Comparison of ENCODE assay signal across 8 cellular contexts in the genomic region with DNA sequence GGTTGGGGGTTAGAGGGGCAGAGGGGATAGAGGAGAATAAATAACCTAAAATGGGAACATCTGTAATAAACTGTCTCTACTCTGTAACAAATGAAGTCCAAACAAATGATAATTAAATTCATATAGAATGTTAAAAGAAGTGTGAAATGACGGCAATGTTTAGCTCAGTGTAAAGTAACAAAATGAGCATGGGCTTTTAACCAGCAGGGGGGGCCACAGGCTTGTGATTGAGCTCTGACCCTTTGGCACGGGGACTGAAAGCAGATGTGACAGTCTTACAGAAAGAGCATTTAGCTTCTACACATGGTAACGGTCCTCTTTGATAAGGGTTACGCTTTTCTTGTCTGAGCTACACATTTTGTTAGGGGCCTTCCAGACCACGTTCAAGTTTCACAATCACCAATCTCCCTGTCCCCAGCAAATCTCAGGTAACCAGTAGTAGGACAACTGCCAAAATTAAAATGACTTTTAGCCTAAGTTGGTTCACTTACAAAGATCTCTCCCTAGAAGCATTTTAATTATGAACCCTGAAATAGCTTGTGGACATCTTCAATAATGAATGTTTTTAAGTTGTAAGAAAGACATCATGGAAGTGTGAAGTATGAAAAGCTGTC.
DNase-seq lines count a peak whose midpoint lies in the region; ATAC-seq, FAIRE-seq and TF ChIP-seq lines count a peak whose summit lies in the region.

No MANE protein-coding gene starts in this region.

- peak; percentile 89 for FAIRE-seq in GM19239 (lab: Jason Lieb, UNC)

- DNase-seq in CMK (ENCODE audit: low read depth) (peak; percentile 17), GM19239 (ENCODE audit: insufficient read length, low spot score) (peak; percentile 4), NCI-H748 treated with DMSO at 0.1 percent for 48 hours (lab: John Stamatoyannopoulos, UW) (peak; percentile 49), fibroblast of the conjunctiva (ENCODE audit: low read depth) (peak; percentile 2), omental fat pad (ENCODE audit: low spot score) (peak; percentile 66)
- DNase-seq in activated CD8-positive, alpha-beta memory T cell treated with anti-CD3 and anti-CD28 coated beads, Interleukin-2, amount 50 U/mL, for 4 hours, result peak; percentile 18

- TF ChIP-seq CTCF in omental fat pad (IDR thresholded peaks at IDR 0.05), result peak in 1 of 3 donors; percentile 32

- ATAC-seq in HG03469 (IDR thresholded peaks at IDR 0.05; ENCODE audit: unreplicated experiment), result peak; percentile 95
- ATAC-seq in omental fat pad (ENCODE audit: low FRiP score), result peak; percentile 64
- ATAC-seq in HG03139 (IDR thresholded peaks at IDR 0.05; ENCODE audit: unreplicated experiment), result no peak

Comparison
In these comparisons a context has a peak if more than half of its experiments do, and no peak if none do; other contexts are left out.
1. DNase-seq: peak in every context shown above with its lines; median percentile 66 in omental fat pad; 49 in NCI-H748 treated with DMSO at 0.1 percent for 48 hours; 18 in activated CD8-positive, alpha-beta memory T cell treated with anti-CD3 and anti-CD28 coated beads, Interleukin-2, amount 50 U/mL, for 4 hours; 17 in CMK; 4 in GM19239; 2 in fibroblast of the conjunctiva.